In the genomic region with DNA sequence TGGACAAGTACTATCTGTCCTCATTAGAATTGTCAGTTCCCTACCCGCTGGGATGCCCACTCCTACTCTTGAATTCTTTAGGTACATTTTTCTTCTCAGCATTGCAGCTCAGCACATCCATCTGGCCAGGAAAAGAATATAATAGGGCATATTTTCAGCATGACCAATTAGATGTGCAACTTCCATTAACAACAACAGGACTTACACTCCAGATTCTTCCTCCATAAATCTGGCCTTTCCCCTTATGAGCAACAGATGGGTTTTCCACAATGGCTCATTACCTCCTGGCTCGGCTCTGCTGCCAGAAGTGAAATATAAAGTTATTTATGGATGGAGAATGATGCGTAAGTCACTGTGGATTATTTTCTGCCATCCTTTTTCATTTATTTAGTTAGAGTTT, we compare ENCODE assay signal across 19 cellular contexts.
DNase-seq lines count a peak whose midpoint lies in the region; ATAC-seq and TF ChIP-seq lines count a peak whose summit lies in the region.
"Had no signal": no experiment of that assay in that cellular context is flagged by ENCODE, and none has a peak within 500 bp of the region (broad histone marks: within the 10 kb centered on the region; RNA-seq: fewer than 3 reads in every experiment).

No MANE protein-coding gene starts in this region.

- H3K4me1 ChIP-seq in IMR-90 (ENCODE audit: control insufficient read depth, insufficient read depth, low read length): peaks cover under 1% of the 10 kb centered on the region; the same call in 1 of the 2 replicates
- no peaks in the 10 kb centered on the region for H3K4me1 ChIP-seq in mesenchymal stem cell (ENCODE audit: control insufficient read depth, insufficient read depth, low read depth, low read length)
- H3K4me1 ChIP-seq in Caco-2: peaks cover 12% of the 10 kb centered on the region

- H2BK20ac ChIP-seq in IMR-90 (ENCODE audit: low read depth, low read length): no peak overlapping the region

- POLR2A ChIA-PET in IMR-90 (lab: Charles Lee; ENCODE audit: unreplicated experiment): no interaction called here
- POLR2A ChIA-PET in Caco-2 (lab: Charles Lee): no interaction called here

- H2BK15ac ChIP-seq in IMR-90 (ENCODE audit: low read depth, low read length) (no peak overlapping the region), mesenchymal stem cell (ENCODE audit: low read depth, poor library complexity, severe bottlenecking) (no peak overlapping the region)

- no peak overlapping the region for H3K18ac ChIP-seq in IMR-90 (ENCODE audit: low read depth, low read length)
- no peak overlapping the region for H3K18ac ChIP-seq in mesenchymal stem cell (ENCODE audit: low read depth in 1 of 2, low read length in 2 of 2)

- TF ChIP-seq CTCF in IMR-90 (conservative IDR thresholded peaks at IDR 0.05; ENCODE audit: low read depth, low read length): no peak
- no peak for TF ChIP-seq CTCF in Caco-2 (IDR thresholded peaks at IDR 0.05; ENCODE audit: insufficient read depth in 1 of 2, low read depth in 1 of 2, low read length in 1 of 2, severe bottlenecking in 1 of 2, unreplicated experiment in 1 of 2)
- TF ChIP-seq CTCF in natural killer cell (IDR thresholded peaks at IDR 0.05): no peak

- no peak overlapping the region for H3K4me2 ChIP-seq in IMR-90 (ENCODE audit: low read depth, low read length)
- H3K4me2 ChIP-seq in mesenchymal stem cell (ENCODE audit: low read length, poor library complexity, severe bottlenecking): no peak overlapping the region

- H3K36me3 ChIP-seq in IMR-90 (ENCODE audit: control insufficient read depth, insufficient read depth, low read length) (no peaks in the 10 kb centered on the region), mesenchymal stem cell (ENCODE audit: control insufficient read depth in 1 of 2, insufficient read depth in 2 of 2, low read depth in 1 of 2, low read length in 2 of 2) (no peaks in the 10 kb centered on the region), Caco-2 (ENCODE audit: control insufficient read depth, insufficient read depth, low read length) (no peaks in the 10 kb centered on the region; the same call in 1 of the 2 replicates)

- no peak overlapping the region for H3K9ac ChIP-seq in IMR-90 (ENCODE audit: low read depth, low read length)
- H3K9ac ChIP-seq in mesenchymal stem cell (ENCODE audit: low read length): peak overlapping the region; percentile 71

- H2AK5ac ChIP-seq in IMR-90 (ENCODE audit: low read depth, low read length): no peak overlapping the region
- H2AK5ac ChIP-seq in mesenchymal stem cell (ENCODE audit: low read length, severe bottlenecking): no peak overlapping the region

- intact Hi-C loops in IMR-90 (cut with micrococcal nuclease) (no loop called here), Caco-2 (cut with micrococcal nuclease; ENCODE audit: unreplicated experiment) (no loop called here), natural killer cell (cut with micrococcal nuclease) (no loop called here)

- no peak overlapping the region for H2BK12ac ChIP-seq in mesenchymal stem cell (ENCODE audit: low read length in 2 of 2)

- H2BK120ac ChIP-seq in IMR-90 (ENCODE audit: low read depth, low read length): no peak overlapping the region
- H2BK120ac ChIP-seq in mesenchymal stem cell (ENCODE audit: low read depth, low read length): no peak overlapping the region

- H3K4ac ChIP-seq in IMR-90 (ENCODE audit: low read depth, low read length): no peak overlapping the region
- H3K4ac ChIP-seq in mesenchymal stem cell (ENCODE audit: low read depth in 1 of 2, low read length in 2 of 2): no peak overlapping the region

- CTCF ChIA-PET in IMR-90 (lab: Yijun Ruan, JAX): no interaction called here
- CTCF ChIA-PET in Caco-2 (lab: Charles Lee): no interaction called here

- H2BK5ac ChIP-seq in IMR-90 (ENCODE audit: low read depth, low read length, poor library complexity, severe bottlenecking) (no peak overlapping the region), mesenchymal stem cell (ENCODE audit: low read depth, low read length, poor library complexity, severe bottlenecking) (no peak overlapping the region)

- peak; percentile 77 for ATAC-seq in IMR-90 (ENCODE audit: low read depth)
- no peak for ATAC-seq in GM21390 (IDR thresholded peaks at IDR 0.05; ENCODE audit: unreplicated experiment)
- ATAC-seq in natural killer cell: no peak
- ATAC-seq: activated CD4-positive, CD25-positive, alpha-beta regulatory T cell treated with anti-CD3 and anti-CD28 coated beads, Interleukin-2, amount 50 U/mL, for 24 hours; left cardiac atrium; Panc1; T-cell had no signal

- no peak overlapping the region for H2AK9ac ChIP-seq in IMR-90 (replicated peaks; ENCODE audit: low read depth, low read length, poor library complexity)

- H4K91ac ChIP-seq in IMR-90 (ENCODE audit: insufficient read depth, low read depth, low read length) (no peak overlapping the region), mesenchymal stem cell (ENCODE audit: low read length) (no peak overlapping the region)

- in situ Hi-C loops in IMR-90 (cut with MboI; ENCODE audit: low sequenced_read_pairs): no loop called here

- H4K5ac ChIP-seq in IMR-90 (ENCODE audit: low read depth, low read length): no peak overlapping the region

- H3K9me3 Mint-ChIP-seq in Caco-2 (ENCODE audit: unreplicated experiment): no peaks in the 10 kb centered on the region
- H3K9me3 Mint-ChIP-seq in natural killer cell: peaks cover 2 to 3% of the 10 kb centered on the region in 2 donors

- H4K8ac ChIP-seq in IMR-90 (ENCODE audit: low read depth in 2 of 2, low read length in 2 of 2) (peak overlapping the region in 1 of 2 experiments; percentile 28; a peak in 1 of 4 replicates), mesenchymal stem cell (ENCODE audit: low read length) (no peak overlapping the region)

- H3K79me1 ChIP-seq in IMR-90 (ENCODE audit: low read depth in 1 of 2, low read length in 2 of 2) (no peaks in the 10 kb centered on the region), mesenchymal stem cell (replicated peaks; ENCODE audit: low read length, poor library complexity, severe bottlenecking) (no peaks in the 10 kb centered on the region)

- H3K4me3 ChIP-seq in IMR-90 (ENCODE audit: insufficient read depth, low read depth, low read length) (no peak overlapping the region), mesenchymal stem cell (ENCODE audit: insufficient read depth in 1 of 2, low read depth in 1 of 2, low read length in 2 of 2) (no peak overlapping the region), Caco-2 (ENCODE audit: low read depth, low read length) (no peak overlapping the region)

- H3K27me3 ChIP-seq in IMR-90 (ENCODE audit: control insufficient read depth, insufficient read depth, low read length): no peaks in the 10 kb centered on the region
- no peaks in the 10 kb centered on the region for H3K27me3 ChIP-seq in mesenchymal stem cell (ENCODE audit: control insufficient read depth in 1 of 2, insufficient read depth in 1 of 2, low read length in 2 of 2)
- no peaks in the 10 kb centered on the region for H3K27me3 ChIP-seq in Caco-2 (replicated peaks; ENCODE audit: control insufficient read depth, insufficient read depth, low read length)

- H3K23ac ChIP-seq in IMR-90 (ENCODE audit: low read depth, low read length) (no peak overlapping the region), mesenchymal stem cell (ENCODE audit: low read length in 2 of 2) (no peak overlapping the region)

- H2AFZ ChIP-seq in IMR-90 (replicated peaks; ENCODE audit: low read length, poor library complexity) (no peak overlapping the region), mesenchymal stem cell (ENCODE audit: low read depth, low read length) (no peak overlapping the region)

- peak; percentile 84 for DNase-seq in AG20443 (ENCODE audit: low spot score)
- DNase-seq in IMR-90: peak; percentile 91
- DNase-seq in dermis blood vessel endothelial cell: peak; percentile 95
- DNase-seq in mesenchymal stem cell: peak; percentile 56
- no peak for DNase-seq in Caco-2
- DNase-seq in medulla oblongata (ENCODE audit: extremely low spot score): no peak
- no peak for DNase-seq in natural killer cell
- DNase-seq: activated CD8-positive, alpha-beta memory T cell treated with anti-CD3 and anti-CD28 coated beads, Interleukin-2, amount 50 U/mL, for 48 hours; activated naive CD8-positive, alpha-beta T cell treated with anti-CD3 and anti-CD28 coated beads for 36 hours; CD4-positive, CD25-positive, alpha-beta regulatory T cell; cortex of kidney; head of caudate nucleus; left cardiac atrium; NCI-H1105 treated with DMSO at 0.1 percent for 48 hours; stimulated activated CD4-positive, alpha-beta T cell treated with anti-CD3 and anti-CD28 coated beads, Interleukin-1b, Interleukin-23, amount 100 ng/mL, for 48 hours; T-cell had no signal

- H3K9me3 ChIP-seq in IMR-90 (ENCODE audit: control insufficient read depth, insufficient read depth, low read length): no peaks in the 10 kb centered on the region
- peaks cover 12% of the 10 kb centered on the region for H3K9me3 ChIP-seq in mesenchymal stem cell (ENCODE audit: control insufficient read depth, low read length)
- 0 out of 2 replicates have a peak, but pooled peaks cover 6% of the 10 kb centered on the region for H3K9me3 ChIP-seq in Caco-2

- H3K27me3 Mint-ChIP-seq in Caco-2 (ENCODE audit: insufficient read depth, unreplicated experiment): no peaks in the 10 kb centered on the region
- peaks cover 2 to 14% of the 10 kb centered on the region in 2 donors for H3K27me3 Mint-ChIP-seq in natural killer cell (ENCODE audit: low read depth in 2 of 2)
- H3K27me3 Mint-ChIP-seq: activated naive CD8-positive, alpha-beta T cell treated with anti-CD3 and anti-CD28 coated beads for 36 hours; CD4-positive, CD25-positive, alpha-beta regulatory T cell had no signal

- H3K9me1 ChIP-seq in IMR-90 (ENCODE audit: insufficient read depth, low read length): no peaks in the 10 kb centered on the region

- H3K4me3 Mint-ChIP-seq in Caco-2 (ENCODE audit: unreplicated experiment) (no peak overlapping the region), natural killer cell (no peak overlapping the region)
- H3K4me3 Mint-ChIP-seq: activated naive CD8-positive, alpha-beta T cell treated with anti-CD3 and anti-CD28 coated beads for 36 hours; CD4-positive, CD25-positive, alpha-beta regulatory T cell; T-cell had no signal

- H4K20me1 ChIP-seq in IMR-90 (ENCODE audit: insufficient read depth, low read length): no peaks in the 10 kb centered on the region

- H3K27ac ChIP-seq in IMR-90 (ENCODE audit: insufficient read depth, low read length): no peak overlapping the region
- H3K27ac ChIP-seq in mesenchymal stem cell (ENCODE audit: low read length, poor library complexity, severe bottlenecking): no peak overlapping the region

- H3K27ac Mint-ChIP-seq in Caco-2 (ENCODE audit: unreplicated experiment) (no peak overlapping the region), natural killer cell (no peak overlapping the region)
- H3K27ac Mint-ChIP-seq: activated naive CD8-positive, alpha-beta T cell treated with anti-CD3 and anti-CD28 coated beads for 36 hours; CD4-positive, CD25-positive, alpha-beta regulatory T cell; T-cell had no signal

- 80% methylated on average over 1 of the region's 3 CpGs; no CpG with 5 or more reads in 1 of the 2 experiments for WGBS in IMR-90 (ENCODE audit: extremely low coverage in 2 of 2, insufficient read length in 1 of 2), 2 experiments
- 70% methylated on average over 1 of the region's 3 CpGs for WGBS in mesenchymal stem cell

- H3K14ac ChIP-seq in IMR-90 (replicated peaks; ENCODE audit: low read depth, low read length) (no peak overlapping the region), mesenchymal stem cell (ENCODE audit: low read length in 2 of 2) (no peak overlapping the region)

- BruUV-seq in IMR-90 (replicated peaks; lab: Mats Ljungman, UMichigan) (no TSS peak), Caco-2 (replicated peaks; lab: Mats Ljungman, UMichigan) (no TSS peak)

- H3K56ac ChIP-seq in IMR-90 (ENCODE audit: extremely low read depth, insufficient read depth, low read length): no peak overlapping the region

- H3K36me3 Mint-ChIP-seq in Caco-2 (ENCODE audit: insufficient read depth, unreplicated experiment) (no peaks in the 10 kb centered on the region), natural killer cell (peaks cover 6% of the 10 kb centered on the region)
- H3K36me3 Mint-ChIP-seq: activated naive CD8-positive, alpha-beta T cell treated with anti-CD3 and anti-CD28 coated beads for 36 hours; CD4-positive, CD25-positive, alpha-beta regulatory T cell; T-cell had no signal

- dilution Hi-C loops in IMR-90 (cut with HindIII; ENCODE audit: low sequenced_read_pairs, unreplicated experiment): no loop called here

- TF ChIP-seq POLR2A in IMR-90 (IDR thresholded peaks at IDR 0.05; ENCODE audit: low read depth, low read length): no peak

- no peak for TF ChIP-seq RAD21 in IMR-90 (IDR thresholded peaks at IDR 0.05; ENCODE audit: low read length)

- H3K4me1 Mint-ChIP-seq in Caco-2 (ENCODE audit: low read depth, unreplicated experiment) (peaks cover 9% of the 10 kb centered on the region), natural killer cell (no peaks in the 10 kb centered on the region)
- H3K4me1 Mint-ChIP-seq: activated naive CD8-positive, alpha-beta T cell treated with anti-CD3 and anti-CD28 coated beads for 36 hours; CD4-positive, CD25-positive, alpha-beta regulatory T cell; T-cell had no signal

Comparison
In these comparisons a context has a peak if more than half of its experiments do, and no peak if none do; other contexts are left out.
1. DNase-seq: peak in AG20443 (single experiment), IMR-90 (single experiment), dermis blood vessel endothelial cell (single experiment) and mesenchymal stem cell (single experiment); none in Caco-2 (0 of 2), medulla oblongata (single experiment) and natural killer cell (single experiment).